ENCODE assay signal across 1 cellular context in genomic region chr19:10334340-10335148, GRCh38.
TF ChIP-seq lines count a peak whose summit lies in the region.

No MANE protein-coding gene starts in this region.

TF ChIP-seq in HepG2, 621 proteins besides CTCF, POLR2A, EP300 and RAD21 (continued from another document and continues in another):
- TF ChIP-seq, protein P1, sequence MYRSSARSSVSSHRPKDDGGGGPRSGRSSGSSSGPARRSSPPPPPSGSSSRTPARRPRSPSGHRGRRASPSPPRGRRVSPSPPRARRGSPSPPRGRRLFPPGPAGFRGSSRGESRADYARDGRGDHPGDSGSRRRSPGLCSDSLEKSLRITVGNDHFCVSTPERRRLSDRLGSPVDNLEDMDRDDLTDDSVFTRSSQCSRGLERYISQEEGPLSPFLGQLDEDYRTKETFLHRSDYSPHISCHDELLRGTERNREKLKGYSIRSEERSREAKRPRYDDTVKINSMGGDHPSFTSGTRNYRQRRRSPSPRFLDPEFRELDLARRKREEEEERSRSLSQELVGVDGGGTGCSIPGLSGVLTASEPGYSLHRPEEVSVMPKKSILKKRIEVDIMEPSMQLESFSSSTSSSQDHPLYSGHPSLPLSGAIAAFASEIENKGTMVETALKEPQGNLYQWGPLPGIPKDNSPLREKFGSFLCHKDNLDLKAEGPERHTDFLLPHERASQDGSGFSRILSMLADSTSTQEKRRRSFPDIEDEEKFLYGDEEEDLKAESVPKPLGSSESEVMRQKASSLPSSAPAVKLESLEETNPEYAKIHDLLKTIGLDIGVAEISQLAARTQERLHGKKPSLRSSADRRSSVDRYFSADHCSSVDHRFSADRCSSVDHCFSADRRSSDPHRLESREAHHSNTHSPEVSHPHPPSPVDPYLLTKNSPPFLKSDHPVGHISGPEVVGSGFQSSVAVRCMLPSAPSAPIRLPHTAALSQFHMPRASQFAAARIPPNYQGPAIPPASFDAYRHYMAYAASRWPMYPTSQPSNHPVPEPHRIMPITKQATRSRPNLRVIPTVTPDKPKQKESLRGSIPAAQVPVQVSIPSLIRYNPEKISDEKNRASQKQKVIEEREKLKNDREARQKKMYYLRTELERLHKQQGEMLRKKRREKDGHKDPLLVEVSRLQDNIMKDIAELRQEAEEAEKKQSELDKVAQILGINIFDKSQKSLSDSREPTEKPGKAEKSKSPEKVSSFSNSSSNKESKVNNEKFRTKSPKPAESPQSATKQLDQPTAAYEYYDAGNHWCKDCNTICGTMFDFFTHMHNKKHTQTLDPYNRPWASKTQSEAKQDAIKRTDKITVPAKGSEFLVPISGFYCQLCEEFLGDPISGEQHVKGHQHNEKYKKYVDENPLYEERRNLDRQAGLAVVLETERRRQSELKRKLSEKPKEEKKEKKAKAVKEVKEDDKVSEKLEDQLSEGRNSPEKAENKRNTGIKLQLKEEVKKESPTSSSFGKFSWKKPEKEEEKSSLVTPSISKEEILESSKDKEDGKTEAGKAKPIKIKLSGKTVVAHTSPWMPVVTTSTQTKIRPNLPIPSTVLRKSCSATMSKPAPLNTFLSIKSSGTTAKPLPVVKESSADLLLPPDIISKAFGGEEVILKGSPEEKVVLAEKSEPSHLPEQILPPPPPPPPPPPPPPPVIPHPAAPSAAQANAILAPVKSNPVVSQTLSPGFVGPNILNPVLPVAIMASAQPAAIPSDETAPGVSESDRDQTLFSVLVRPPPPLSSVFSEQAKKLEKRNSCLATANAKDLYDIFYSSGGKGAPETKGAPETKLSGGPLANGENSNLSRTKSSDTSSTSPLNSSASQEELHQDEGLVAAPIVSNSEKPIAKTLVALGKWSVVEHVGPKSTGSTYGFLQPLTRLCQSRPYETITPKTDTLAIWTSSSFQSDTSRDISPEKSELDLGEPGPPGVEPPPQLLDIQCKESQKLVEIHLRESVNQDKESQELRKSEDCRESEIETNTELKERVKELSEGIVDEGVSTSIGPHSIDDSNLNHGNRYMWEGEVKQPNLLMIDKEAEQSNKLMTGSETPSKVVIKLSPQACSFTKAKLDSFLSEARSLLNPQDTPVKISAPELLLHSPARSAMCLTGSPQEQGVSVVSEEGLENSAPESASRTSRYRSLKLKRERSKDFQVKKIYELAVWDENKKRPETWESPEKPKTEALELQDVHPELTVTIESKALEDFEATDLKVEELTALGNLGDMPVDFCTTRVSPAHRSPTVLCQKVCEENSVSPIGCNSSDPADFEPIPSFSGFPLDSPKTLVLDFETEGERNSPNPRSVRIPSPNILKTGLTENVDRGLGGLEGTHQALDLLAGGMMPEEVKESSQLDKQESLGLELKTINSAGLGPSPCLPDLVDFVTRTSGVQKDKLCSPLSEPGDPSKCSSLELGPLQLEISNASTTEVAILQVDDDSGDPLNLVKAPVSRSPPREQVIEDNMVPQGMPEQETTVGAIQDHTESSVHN (CRISPR knock-in tag; IDR thresholded peaks at IDR 0.05): no peak
- TF ChIP-seq ZNF296 (CRISPR knock-in tag; conservative IDR thresholded peaks at IDR 0.05) (peak; percentile 83), POGK (CRISPR knock-in tag; conservative IDR thresholded peaks at IDR 0.05) (no peak), ZNF556 (CRISPR knock-in tag; IDR thresholded peaks at IDR 0.05; ENCODE audit: borderline replicate concordance) (no peak), AGO2 (optimal IDR thresholded peaks at IDR 0.05; ENCODE audit: low read depth, low read length) (peak; percentile 43), ZNF382 (CRISPR knock-in tag; IDR thresholded peaks at IDR 0.05; ENCODE audit: borderline replicate concordance) (no peak), ZKSCAN1 (IDR thresholded peaks at IDR 0.05; ENCODE audit: low read length) (no peak), ZNF256 (CRISPR knock-in tag; conservative IDR thresholded peaks at IDR 0.05) (no peak), NONO (IDR thresholded peaks at IDR 0.05) (no peak), NONO (CRISPR knock-in tag; conservative IDR thresholded peaks at IDR 0.05) (peak; percentile 52; the same call in 1 of the 2 replicates), ZNF644 (CRISPR knock-in tag; IDR thresholded peaks at IDR 0.05; ENCODE audit: low read depth) (no peak), JUN (CRISPR knock-in tag; IDR thresholded peaks at IDR 0.05) (no peak), ZNF674 (CRISPR knock-in tag; IDR thresholded peaks at IDR 0.05; ENCODE audit: low read depth) (0 out of 2 replicates have a peak, but pooled peaks have one; percentile 51), ZFY (CRISPR knock-in tag; IDR thresholded peaks at IDR 0.05) (peak; percentile 70), HNRNPUL1 (IDR thresholded peaks at IDR 0.05; ENCODE audit: low read depth, low read length) (no peak), ZNF879 (CRISPR knock-in tag; IDR thresholded peaks at IDR 0.05) (peak; percentile 76; the same call in 1 of the 2 replicates), NCOA1 (CRISPR knock-in tag; IDR thresholded peaks at IDR 0.05) (0 out of 2 replicates have a peak, but pooled peaks have one; percentile 50), ZSCAN21 (CRISPR knock-in tag; IDR thresholded peaks at IDR 0.05; ENCODE audit: borderline replicate concordance) (peak; percentile 44; the same call in 1 of the 2 replicates), SMARCE1 (IDR thresholded peaks at IDR 0.05; ENCODE audit: borderline replicate concordance) (no peak), ZNF660 (CRISPR knock-in tag; IDR thresholded peaks at IDR 0.05; ENCODE audit: borderline replicate concordance, low read depth) (no peak), TBX3 (IDR thresholded peaks at IDR 0.05; ENCODE audit: borderline replicate concordance) (no peak), PLRG1 (conservative IDR thresholded peaks at IDR 0.05) (no peak), ZNF737 (CRISPR knock-in tag; IDR thresholded peaks at IDR 0.05; ENCODE audit: borderline replicate concordance) (no peak), ZNF713 (CRISPR knock-in tag; IDR thresholded peaks at IDR 0.05) (no peak), TAF1 (CRISPR knock-in tag; IDR thresholded peaks at IDR 0.05) (peak; percentile 60; the same call in 1 of the 2 replicates), TOE1 (CRISPR knock-in tag; IDR thresholded peaks at IDR 0.05) (no peak), ZNF781 (CRISPR knock-in tag; IDR thresholded peaks at IDR 0.05; ENCODE audit: borderline replicate concordance, not compliant biosample characterization) (no peak), SMARCC2 (IDR thresholded peaks at IDR 0.05) (no peak), MYNN (CRISPR knock-in tag; IDR thresholded peaks at IDR 0.05; ENCODE audit: low read depth) (no peak), ZNF10 (CRISPR knock-in tag; IDR thresholded peaks at IDR 0.05; ENCODE audit: borderline replicate concordance, low read depth) (no peak), ZBED4 (CRISPR knock-in tag; IDR thresholded peaks at IDR 0.05; ENCODE audit: borderline replicate concordance) (peak; percentile 76; the same call in 1 of the 2 replicates), MEIS1 (CRISPR knock-in tag; IDR thresholded peaks at IDR 0.05; ENCODE audit: borderline replicate concordance) (no peak), RARG (CRISPR knock-in tag; IDR thresholded peaks at IDR 0.05; ENCODE audit: low read depth) (no peak)
- TF ChIP-seq, protein P2, sequence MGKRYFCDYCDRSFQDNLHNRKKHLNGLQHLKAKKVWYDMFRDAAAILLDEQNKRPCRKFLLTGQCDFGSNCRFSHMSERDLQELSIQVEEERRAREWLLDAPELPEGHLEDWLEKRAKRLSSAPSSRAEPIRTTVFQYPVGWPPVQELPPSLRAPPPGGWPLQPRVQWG (CRISPR knock-in tag; IDR thresholded peaks at IDR 0.05; ENCODE audit: borderline replicate concordance, low read depth): no peak
- TF ChIP-seq, protein P3, sequence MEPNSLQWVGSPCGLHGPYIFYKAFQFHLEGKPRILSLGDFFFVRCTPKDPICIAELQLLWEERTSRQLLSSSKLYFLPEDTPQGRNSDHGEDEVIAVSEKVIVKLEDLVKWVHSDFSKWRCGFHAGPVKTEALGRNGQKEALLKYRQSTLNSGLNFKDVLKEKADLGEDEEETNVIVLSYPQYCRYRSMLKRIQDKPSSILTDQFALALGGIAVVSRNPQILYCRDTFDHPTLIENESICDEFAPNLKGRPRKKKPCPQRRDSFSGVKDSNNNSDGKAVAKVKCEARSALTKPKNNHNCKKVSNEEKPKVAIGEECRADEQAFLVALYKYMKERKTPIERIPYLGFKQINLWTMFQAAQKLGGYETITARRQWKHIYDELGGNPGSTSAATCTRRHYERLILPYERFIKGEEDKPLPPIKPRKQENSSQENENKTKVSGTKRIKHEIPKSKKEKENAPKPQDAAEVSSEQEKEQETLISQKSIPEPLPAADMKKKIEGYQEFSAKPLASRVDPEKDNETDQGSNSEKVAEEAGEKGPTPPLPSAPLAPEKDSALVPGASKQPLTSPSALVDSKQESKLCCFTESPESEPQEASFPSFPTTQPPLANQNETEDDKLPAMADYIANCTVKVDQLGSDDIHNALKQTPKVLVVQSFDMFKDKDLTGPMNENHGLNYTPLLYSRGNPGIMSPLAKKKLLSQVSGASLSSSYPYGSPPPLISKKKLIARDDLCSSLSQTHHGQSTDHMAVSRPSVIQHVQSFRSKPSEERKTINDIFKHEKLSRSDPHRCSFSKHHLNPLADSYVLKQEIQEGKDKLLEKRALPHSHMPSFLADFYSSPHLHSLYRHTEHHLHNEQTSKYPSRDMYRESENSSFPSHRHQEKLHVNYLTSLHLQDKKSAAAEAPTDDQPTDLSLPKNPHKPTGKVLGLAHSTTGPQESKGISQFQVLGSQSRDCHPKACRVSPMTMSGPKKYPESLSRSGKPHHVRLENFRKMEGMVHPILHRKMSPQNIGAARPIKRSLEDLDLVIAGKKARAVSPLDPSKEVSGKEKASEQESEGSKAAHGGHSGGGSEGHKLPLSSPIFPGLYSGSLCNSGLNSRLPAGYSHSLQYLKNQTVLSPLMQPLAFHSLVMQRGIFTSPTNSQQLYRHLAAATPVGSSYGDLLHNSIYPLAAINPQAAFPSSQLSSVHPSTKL (CRISPR knock-in tag; IDR thresholded peaks at IDR 0.05): no peak; the same call in 1 of the 2 replicates
- TF ChIP-seq, protein P4, sequence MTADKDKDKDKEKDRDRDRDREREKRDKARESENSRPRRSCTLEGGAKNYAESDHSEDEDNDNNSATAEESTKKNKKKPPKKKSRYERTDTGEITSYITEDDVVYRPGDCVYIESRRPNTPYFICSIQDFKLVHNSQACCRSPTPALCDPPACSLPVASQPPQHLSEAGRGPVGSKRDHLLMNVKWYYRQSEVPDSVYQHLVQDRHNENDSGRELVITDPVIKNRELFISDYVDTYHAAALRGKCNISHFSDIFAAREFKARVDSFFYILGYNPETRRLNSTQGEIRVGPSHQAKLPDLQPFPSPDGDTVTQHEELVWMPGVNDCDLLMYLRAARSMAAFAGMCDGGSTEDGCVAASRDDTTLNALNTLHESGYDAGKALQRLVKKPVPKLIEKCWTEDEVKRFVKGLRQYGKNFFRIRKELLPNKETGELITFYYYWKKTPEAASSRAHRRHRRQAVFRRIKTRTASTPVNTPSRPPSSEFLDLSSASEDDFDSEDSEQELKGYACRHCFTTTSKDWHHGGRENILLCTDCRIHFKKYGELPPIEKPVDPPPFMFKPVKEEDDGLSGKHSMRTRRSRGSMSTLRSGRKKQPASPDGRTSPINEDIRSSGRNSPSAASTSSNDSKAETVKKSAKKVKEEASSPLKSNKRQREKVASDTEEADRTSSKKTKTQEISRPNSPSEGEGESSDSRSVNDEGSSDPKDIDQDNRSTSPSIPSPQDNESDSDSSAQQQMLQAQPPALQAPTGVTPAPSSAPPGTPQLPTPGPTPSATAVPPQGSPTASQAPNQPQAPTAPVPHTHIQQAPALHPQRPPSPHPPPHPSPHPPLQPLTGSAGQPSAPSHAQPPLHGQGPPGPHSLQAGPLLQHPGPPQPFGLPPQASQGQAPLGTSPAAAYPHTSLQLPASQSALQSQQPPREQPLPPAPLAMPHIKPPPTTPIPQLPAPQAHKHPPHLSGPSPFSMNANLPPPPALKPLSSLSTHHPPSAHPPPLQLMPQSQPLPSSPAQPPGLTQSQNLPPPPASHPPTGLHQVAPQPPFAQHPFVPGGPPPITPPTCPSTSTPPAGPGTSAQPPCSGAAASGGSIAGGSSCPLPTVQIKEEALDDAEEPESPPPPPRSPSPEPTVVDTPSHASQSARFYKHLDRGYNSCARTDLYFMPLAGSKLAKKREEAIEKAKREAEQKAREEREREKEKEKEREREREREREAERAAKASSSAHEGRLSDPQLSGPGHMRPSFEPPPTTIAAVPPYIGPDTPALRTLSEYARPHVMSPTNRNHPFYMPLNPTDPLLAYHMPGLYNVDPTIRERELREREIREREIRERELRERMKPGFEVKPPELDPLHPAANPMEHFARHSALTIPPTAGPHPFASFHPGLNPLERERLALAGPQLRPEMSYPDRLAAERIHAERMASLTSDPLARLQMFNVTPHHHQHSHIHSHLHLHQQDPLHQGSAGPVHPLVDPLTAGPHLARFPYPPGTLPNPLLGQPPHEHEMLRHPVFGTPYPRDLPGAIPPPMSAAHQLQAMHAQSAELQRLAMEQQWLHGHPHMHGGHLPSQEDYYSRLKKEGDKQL (CRISPR knock-in tag; IDR thresholded peaks at IDR 0.05; ENCODE audit: low read depth): no peak
